ENCODE assay signal across 8 cellular contexts in the genomic region with DNA sequence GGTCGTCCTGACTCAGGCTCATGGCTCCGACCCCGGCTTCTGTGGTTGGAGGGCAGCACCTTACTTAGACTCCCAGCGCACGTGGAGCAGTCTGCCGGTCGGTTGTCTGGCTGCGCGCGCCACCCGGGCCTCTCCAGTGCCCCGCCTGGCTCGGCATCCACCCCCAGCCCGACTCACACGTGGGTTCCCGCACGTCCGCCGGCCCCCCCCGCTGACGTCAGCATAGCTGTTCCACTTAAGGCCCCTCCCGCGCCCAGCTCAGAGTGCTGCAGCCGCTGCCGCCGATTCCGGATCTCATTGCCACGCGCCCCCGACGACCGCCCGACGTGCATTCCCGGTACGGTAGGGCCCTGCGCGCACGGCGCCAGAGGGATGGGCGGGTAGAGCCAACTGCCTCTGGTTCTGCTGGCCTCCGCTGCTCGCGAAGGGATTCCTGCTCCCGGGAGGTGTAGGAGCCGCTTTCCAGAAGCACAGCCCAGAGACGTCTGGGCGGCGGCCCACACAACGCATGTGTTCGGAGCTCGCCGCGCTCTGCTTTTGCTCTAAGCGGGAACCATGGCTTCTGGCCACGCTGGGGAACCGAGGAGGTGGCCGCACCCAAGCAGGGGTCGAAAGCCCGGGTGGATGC. TPM values are rescaled to one million over a fixed set of nuclear protein-coding genes. Genes with fewer than 3 reads are reported as not detected.
A peak's percentile ranks its signal among the peaks of the same experiment; 100 is the strongest.
DNase-seq lines count a peak whose midpoint lies in the region; ATAC-seq and TF ChIP-seq lines count a peak whose summit lies in the region.

A gene (plus strand): TSS at position 264 of the 628 bp plus-strand sequence. CDS start 2,280 bp downstream, outside the sequence.

- peak within 1 kb of the TSS; percentile 75 for H3K4me2 ChIP-seq in IMR-90 (ENCODE audit: low read depth, low read length)
- peak within 1 kb of the TSS; percentile 69 for H3K4me2 ChIP-seq in OCI-LY7 (ENCODE audit: low read length)

- TF ChIP-seq RAD21 in IMR-90 (IDR thresholded peaks at IDR 0.05; ENCODE audit: low read length) = 0 out of 2 replicates have a peak, but pooled peaks have one; percentile 17

- peaks cover 0 to 32% of the 10 kb centered on the region in 2 experiments; a peak in 3 of 4 replicates for H3K79me1 ChIP-seq in IMR-90 (ENCODE audit: low read depth in 1 of 2, low read length in 2 of 2)

- TSS peak; percentile 49 for BruUV-seq in IMR-90 (replicated peaks; lab: Mats Ljungman, UMichigan)
- BruUV-seq in OCI-LY7 (replicated peaks; lab: Mats Ljungman, UMichigan) = no TSS peak

- TF ChIP-seq POLR2A in IMR-90 (IDR thresholded peaks at IDR 0.05; ENCODE audit: low read depth, low read length) = peak; percentile 100

- H3K27me3 ChIP-seq in IMR-90 (ENCODE audit: control insufficient read depth, insufficient read depth, low read length) (no peaks in the 10 kb centered on the region), mononuclear cell (ENCODE audit: insufficient read depth, low read length) (no peaks in the 10 kb centered on the region)

- peak within 1 kb of the TSS; percentile 98 for H3K23ac ChIP-seq in IMR-90 (ENCODE audit: low read depth, low read length)

- POLR2A ChIA-PET in IMR-90 (lab: Charles Lee; ENCODE audit: unreplicated experiment) = interaction anchor here (0.5 to 2.6 kb wide), 7 partner anchors 8 to 81 kb away, joined by 3 to 28 read pairs (median 5); a partner anchor contains a TSS
- POLR2A ChIA-PET in OCI-LY7 (lab: Charles Lee) = interaction anchor here (0.6 to 4.4 kb wide), 22 partner anchors 12 to 365 kb away, joined by 3 to 56 read pairs (median 6); a partner anchor contains a TSS

- H3K4me3 ChIP-seq in IMR-90 (ENCODE audit: insufficient read depth, low read depth, low read length) (peak within 1 kb of the TSS; percentile 91), OCI-LY7 (ENCODE audit: low read depth, low read length, poor library complexity, severe bottlenecking) (peak within 1 kb of the TSS; percentile 89), mononuclear cell (ENCODE audit: low read length) (peak within 1 kb of the TSS; percentile 91)

- peak within 1 kb of the TSS; percentile 73 for H3K18ac ChIP-seq in IMR-90 (ENCODE audit: low read depth, low read length)

- ATAC-seq in GM21528 (IDR thresholded peaks at IDR 0.05; ENCODE audit: low FRiP score, unreplicated experiment) = peak; percentile 66
- peak; percentile 76 for ATAC-seq in IMR-90 (ENCODE audit: low read depth)

- peak within 1 kb of the TSS; percentile 96 for H4K91ac ChIP-seq in IMR-90 (ENCODE audit: insufficient read depth, low read depth, low read length)

- intact Hi-C loops in IMR-90 (cut with micrococcal nuclease) = loop anchor here (1.0 to 10.0 kb wide), 2 partner anchors 10 to 240 kb away; a partner anchor contains a TSS
- intact Hi-C loops in OCI-LY7 (cut with micrococcal nuclease; ENCODE audit: unreplicated experiment) = loop anchor here (2.0 to 10.0 kb wide), 3 partner anchors 132 to 280 kb away; a partner anchor contains a TSS

- H4K5ac ChIP-seq in IMR-90 (ENCODE audit: low read depth, low read length) = peak within 1 kb of the TSS; percentile 80

- peak within 1 kb of the TSS; percentile 80 for H3K4ac ChIP-seq in IMR-90 (ENCODE audit: low read depth, low read length)

- peak within 1 kb of the TSS; percentile 95 for H3K56ac ChIP-seq in IMR-90 (ENCODE audit: extremely low read depth, insufficient read depth, low read length)

- dilution Hi-C loops in IMR-90 (cut with HindIII; ENCODE audit: low sequenced_read_pairs, unreplicated experiment) = no loop called here

- peak within 1 kb of the TSS; percentile 51 for H2BK20ac ChIP-seq in IMR-90 (ENCODE audit: low read depth, low read length)

- H2AFZ ChIP-seq in IMR-90 (replicated peaks; ENCODE audit: low read length, poor library complexity) (peak within 1 kb of the TSS; percentile 89), OCI-LY7 (ENCODE audit: low read length) (peak within 1 kb of the TSS; percentile 70)

- H2BK5ac ChIP-seq in IMR-90 (ENCODE audit: low read depth, low read length, poor library complexity, severe bottlenecking) = peak within 1 kb of the TSS; percentile 95

- no peaks in the 10 kb centered on the region; the same call in 1 of the 2 replicates for H3K9me1 ChIP-seq in IMR-90 (ENCODE audit: insufficient read depth, low read length)

- H3K36me3 ChIP-seq in IMR-90 (ENCODE audit: control insufficient read depth, insufficient read depth, low read length) = peaks cover 21% of the 10 kb centered on the region
- H3K36me3 ChIP-seq in OCI-LY7 (ENCODE audit: insufficient read depth, low read length) = peaks cover 46% of the 10 kb centered on the region

- CTCF ChIA-PET in IMR-90 (lab: Yijun Ruan, JAX) (interaction anchor here (1.0 to 1.6 kb wide), 2 partner anchors 10 to 53 kb away, joined by 3 to 4 read pairs; no protein-coding TSS in a partner anchor), OCI-LY7 (lab: Charles Lee; ENCODE audit: unreplicated experiment) (interaction anchor here (0.6 kb wide), 2 partner anchors 11 to 380 kb away, joined by 3 to 5 read pairs; no protein-coding TSS in a partner anchor)

- WGBS in IMR-90 (ENCODE audit: extremely low coverage in 2 of 2, insufficient read length in 1 of 2), 2 experiments = 0% methylated on average over 34 of the region's 60 CpGs; no CpG with 5 or more reads in 1 of the 2 experiments

- peak within 1 kb of the TSS; percentile 100 for H3K9ac ChIP-seq in IMR-90 (ENCODE audit: low read depth, low read length)

- peak within 1 kb of the TSS; percentile 82 for H2AK5ac ChIP-seq in IMR-90 (ENCODE audit: low read depth, low read length)

- H3K27ac ChIP-seq in IMR-90 (ENCODE audit: insufficient read depth, low read length) = peak within 1 kb of the TSS; percentile 95
- peak within 1 kb of the TSS; percentile 90 for H3K27ac ChIP-seq in OCI-LY7 (ENCODE audit: low read depth, low read length, poor library complexity, severe bottlenecking)

- H2BK120ac ChIP-seq in IMR-90 (ENCODE audit: low read depth, low read length) = peak within 1 kb of the TSS; percentile 79

- H4K20me1 ChIP-seq in IMR-90 (ENCODE audit: insufficient read depth, low read length) (peaks cover 47% of the 10 kb centered on the region), OCI-LY7 (ENCODE audit: insufficient read depth, low read length) (peaks cover 26% of the 10 kb centered on the region)

- DNase-seq in DMS 273 (lab: John Stamatoyannopoulos, UW; ENCODE audit: unreplicated experiment) (peak; percentile 96), IMR-90 (peak; percentile 94), OCI-LY7 (ENCODE audit: low spot score) (peak; percentile 98), activated T-cell treated with anti-CD3 and anti-CD28 coated beads for 1 hour (ENCODE audit: low read depth) (peak; percentile 99), epidermal melanocyte (ENCODE audit: insufficient read length, low spot score) (peak; percentile 82)
- peak; percentile 99 to 100 for DNase-seq in stimulated activated CD8-positive, alpha-beta memory T cell treated with anti-CD3 and anti-CD28 coated beads, Interleukin-2, amount 100 ng/mL, for 48 hours (ENCODE audit: low read depth in 2 of 2)

- TF ChIP-seq CTCF in IMR-90 (conservative IDR thresholded peaks at IDR 0.05; ENCODE audit: low read depth, low read length) (no peak), OCI-LY7 (conservative IDR thresholded peaks at IDR 0.05; ENCODE audit: low read length) (no peak)

- H3K9me3 ChIP-seq in IMR-90 (ENCODE audit: control insufficient read depth, insufficient read depth, low read length) (no peaks in the 10 kb centered on the region), OCI-LY7 (ENCODE audit: low read length) (no peaks in the 10 kb centered on the region), mononuclear cell (ENCODE audit: low read depth, low read length) (no peaks in the 10 kb centered on the region)

- H3K79me2 ChIP-seq in OCI-LY7 (ENCODE audit: insufficient read depth, low read depth, low read length) = peaks cover 62% of the 10 kb centered on the region

- peak within 1 kb of the TSS; percentile 99 for H2AK9ac ChIP-seq in IMR-90 (replicated peaks; ENCODE audit: low read depth, low read length, poor library complexity)

- H3K9me2 ChIP-seq in OCI-LY7 (ENCODE audit: insufficient read depth, low read length) = no peaks in the 10 kb centered on the region

- in situ Hi-C loops in IMR-90 (cut with MboI; ENCODE audit: low sequenced_read_pairs) = no loop called here

- H2BK15ac ChIP-seq in IMR-90 (ENCODE audit: low read depth, low read length) = peak within 1 kb of the TSS; percentile 51

- H3K4me1 ChIP-seq in IMR-90 (ENCODE audit: control insufficient read depth, insufficient read depth, low read length) (peaks cover 6% of the 10 kb centered on the region), OCI-LY7 (ENCODE audit: insufficient read depth, low read length, poor library complexity, severe bottlenecking) (peaks cover 30% of the 10 kb centered on the region), mononuclear cell (ENCODE audit: insufficient read depth, low read length) (peaks cover 29% of the 10 kb centered on the region)

- peak within 1 kb of the TSS; percentile 90 to 91 for H4K8ac ChIP-seq in IMR-90 (ENCODE audit: low read depth in 2 of 2, low read length in 2 of 2)

- peak within 1 kb of the TSS; percentile 99 for H3K14ac ChIP-seq in IMR-90 (replicated peaks; ENCODE audit: low read depth, low read length)

TF ChIP-seq in IMR-90, 13 proteins besides CTCF, POLR2A, EP300 and RAD21 (continues in another document):
- TF ChIP-seq CHD1 (IDR thresholded peaks at IDR 0.05; ENCODE audit: low read depth, low read length) (peak; percentile 95), BHLHE40 (IDR thresholded peaks at IDR 0.05; ENCODE audit: low read depth, low read length) (peak; percentile 81), MAFK (IDR thresholded peaks at IDR 0.05; ENCODE audit: low read depth, low read length) (peak; percentile 74), SMC3 (IDR thresholded peaks at IDR 0.05; ENCODE audit: low read depth, low read length) (no peak), CEBPB (IDR thresholded peaks at IDR 0.05; ENCODE audit: low read depth, low read length) (0 out of 2 replicates have a peak, but pooled peaks have one; percentile 39), NFE2L2 (IDR thresholded peaks at IDR 0.05; ENCODE audit: low read depth, low read length) (no peak), RCOR1 (IDR thresholded peaks at IDR 0.05; ENCODE audit: insufficient replicate concordance, low read length) (peak; percentile 65), RFX5 (IDR thresholded peaks at IDR 0.05; ENCODE audit: low read depth, low read length) (no peak)

RNA-seq across cellular contexts. Expression of the gene that starts here (rescaled TPM):
- 1,735 and 2,567 TPM in 2 replicates for total RNA-seq in IMR-90 (2012; rRNA removed)
- polyA plus RNA-seq in IMR-90 (2012; rRNA removed) = 1,293 and 1,813 TPM in 2 replicates
- polyA plus RNA-seq in IMR-90 (2012; cell fraction: cytosol; rRNA removed) = 253 and 291 TPM in 2 replicates
- polyA plus RNA-seq in IMR-90 (2012; cell fraction: nucleus; rRNA removed; ENCODE audit: low replicate concordance) = 157 and 790 TPM in 2 replicates
- total RNA-seq in OCI-LY7 (2014; rRNA removed; shearing (Covaris generic)) = 398 and 399 TPM in 2 replicates
- 700 and 1,156 TPM in 2 replicates for total RNA-seq in OCI-LY7 (2022)
- total RNA-seq in mononuclear cell = 230 TPM

Comparison
In these comparisons a context has a peak if more than half of its experiments do, and no peak if none do; other contexts are left out.
1. Peak in every context shown above with its lines: DNase-seq, ATAC-seq, H3K4me3 ChIP-seq and H3K27ac ChIP-seq.